14 cellular contexts compared by ENCODE assay signal in the genomic region with DNA sequence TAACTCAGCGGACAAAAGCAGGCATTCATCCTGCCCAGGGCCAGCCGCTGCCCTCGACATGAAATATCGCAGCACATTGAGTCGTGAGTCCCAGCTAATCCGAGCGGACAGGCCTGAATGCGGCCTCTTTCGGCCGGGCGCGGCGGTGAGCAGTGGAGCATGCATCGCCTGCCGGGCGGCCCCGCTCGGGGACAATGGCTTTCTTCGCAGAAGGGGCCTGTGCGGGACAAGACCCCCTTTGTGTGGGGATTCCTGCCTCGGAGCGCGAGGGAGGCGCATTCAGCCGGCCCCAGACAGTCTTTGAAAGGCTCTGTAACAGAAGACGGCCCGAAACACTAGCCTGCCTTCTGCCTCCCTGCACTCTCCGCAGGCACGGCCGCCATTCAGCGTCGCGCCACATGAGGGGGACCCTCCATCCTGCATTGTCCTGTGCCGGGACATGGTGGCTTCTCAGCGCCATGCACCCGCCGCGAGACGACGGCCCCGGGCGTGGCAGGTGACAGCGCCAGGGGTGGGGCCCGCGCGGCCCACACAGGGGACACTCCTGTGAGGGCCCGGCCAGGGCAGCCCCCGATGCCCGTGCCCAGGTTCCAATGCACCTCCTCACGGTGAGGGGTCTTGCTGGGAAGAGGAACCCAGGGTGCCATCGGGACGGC. TPM values are rescaled to one million over a fixed set of nuclear protein-coding genes. Genes with fewer than 3 reads are reported as not detected.
DNase-seq lines count a peak whose midpoint lies in the region; ATAC-seq, FAIRE-seq and TF ChIP-seq lines count a peak whose summit lies in the region.
"Had no signal": no experiment of that assay in that cellular context is flagged by ENCODE, and none has a peak within 500 bp of the region (broad histone marks: within the 10 kb centered on the region; RNA-seq: fewer than 3 reads in every experiment).

No MANE protein-coding gene starts in this region.

- H3K36me3 ChIP-seq in K562 (ENCODE audit: control insufficient read depth, insufficient read depth, low read length): no peaks in the 10 kb centered on the region
- H3K36me3 ChIP-seq in psoas muscle (ENCODE audit: insufficient read depth in 1 of 2, low read depth in 1 of 2): peaks cover 0 to 21% of the 10 kb centered on the region in 2 donors
- H3K36me3 ChIP-seq: MG63, neutrophil had no signal

- TF ChIP-seq EP300 in Ishikawa (IDR thresholded peaks at IDR 0.05; ENCODE audit: borderline replicate concordance) (no peak), K562 (IDR thresholded peaks at IDR 0.05; ENCODE audit: low read length) (no peak)

- in situ Hi-C loops in K562 (cut with MboI): no loop called here

- H3K27me3 ChIP-seq in K562 (ENCODE audit: control insufficient read depth in 2 of 2, insufficient read depth in 2 of 2, low read length in 2 of 2) (no peaks in the 10 kb centered on the region), layer of hippocampus (ENCODE audit: control insufficient read depth, insufficient read depth, low read length) (no peaks in the 10 kb centered on the region), psoas muscle (ENCODE audit: insufficient read depth in 3 of 3, low read length in 2 of 3) (no peaks in the 10 kb centered on the region)
- H3K27me3 ChIP-seq: MG63, neutrophil had no signal

- TF ChIP-seq CTCF in K562 (IDR thresholded peaks at IDR 0.05 in 2 of 3, conservative IDR thresholded peaks at IDR 0.05 in 1 of 3; ENCODE audit: insufficient read depth in 2 of 3, low read depth in 1 of 3, low read length in 3 of 3): no peak
- TF ChIP-seq CTCF in psoas muscle (IDR thresholded peaks at IDR 0.05): no peak

- no peak overlapping the region for H2AFZ ChIP-seq in K562 (ENCODE audit: low read depth, low read length)

- peaks cover 4% of the 10 kb centered on the region; the same call in 1 of the 2 replicates for H3K9me3 ChIP-seq in K562 (replicated peaks; ENCODE audit: control insufficient read depth, insufficient read depth, low read depth, low read length)
- no peaks in the 10 kb centered on the region for H3K9me3 ChIP-seq in psoas muscle
- H3K9me3 ChIP-seq: MG63, neutrophil had no signal

- H3K9me1 ChIP-seq in K562 (ENCODE audit: control insufficient read depth, insufficient read depth, low read length): no peaks in the 10 kb centered on the region

- WGBS in K562 (ENCODE audit: insufficient coverage, low coverage, missing lambda C conversion rate): 61% methylated on average over 51 of the region's 52 CpGs
- WGBS in psoas muscle, 3 donors: 88 to 91% (median 89%) methylated on average over 51 to 52 of the region's 52 CpGs

- H3K4me3 ChIP-seq in K562: no peak overlapping the region
- H3K4me3 ChIP-seq in psoas muscle: no peak overlapping the region
- H3K4me3 ChIP-seq: MG63 had no signal

- no peak for TF ChIP-seq POLR2A in K562 (conservative IDR thresholded peaks at IDR 0.05)

- no peak overlapping the region for H3K4me2 ChIP-seq in K562 (ENCODE audit: insufficient read depth, low read length)

- ATAC-seq in K562 (peak; percentile 13; the same call in 1 of the 3 replicates), psoas muscle (peak in 1 of 4 donors; percentile 8), HG03095 (IDR thresholded peaks at IDR 0.05; ENCODE audit: unreplicated experiment) (no peak), GM18909 (IDR thresholded peaks at IDR 0.05; ENCODE audit: poor library complexity, unreplicated experiment) (no peak)

- no peaks in the 10 kb centered on the region for H3K79me2 ChIP-seq in K562 (ENCODE audit: control insufficient read depth, insufficient read depth, low read length)

- POLR2A ChIA-PET in K562 (lab: Yijun Ruan, JAX): interaction anchor here (0.6 kb wide), 1 partner anchor 12 kb away, joined by 3 read pairs; no protein-coding TSS in a partner anchor

- no peaks in the 10 kb centered on the region for H4K20me1 ChIP-seq in K562 (replicated peaks; ENCODE audit: control insufficient read depth, insufficient read depth, low read length)

- no TSS peak for BruUV-seq in K562 (replicated peaks; lab: Mats Ljungman, UMichigan)

- CTCF ChIA-PET in K562 (lab: Yijun Ruan, JAX; ENCODE audit: low intra/inter-chr PET ratio): no interaction called here

- no peak for TF ChIP-seq RAD21 in Ishikawa (IDR thresholded peaks at IDR 0.05; ENCODE audit: low read depth)
- no peak for TF ChIP-seq RAD21 in K562 (CRISPR knock-in tag; conservative IDR thresholded peaks at IDR 0.05 in 1 of 2, IDR thresholded peaks at IDR 0.05 in 1 of 2)

- no peak overlapping the region for H3K9ac ChIP-seq in K562 (ENCODE audit: insufficient read depth in 1 of 2, low read depth in 2 of 2, low read length in 2 of 2)

- no peak for DNase-seq in K562 (ENCODE audit: extremely low read depth in 1 of 4, low spot score in 3 of 4)
- DNase-seq in psoas muscle: peak; percentile 7 to 40
- DNase-seq in cortex of kidney (lab: John Stamatoyannopoulos, UW): no peak
- no peak for DNase-seq in mucosa of gallbladder (ENCODE audit: low spot score)
- DNase-seq: activated CD4-positive, alpha-beta T cell treated with anti-CD3 and anti-CD28 coated beads, Interleukin-2, amount 50 U/mL, for 4 hours; AML-193; MG63; trophoblast cell had no signal

- intact Hi-C loops in K562 (cut with micrococcal nuclease) (no loop called here), psoas muscle (cut with DNase I) (no loop called here)

- H3K27ac ChIP-seq in K562 (ENCODE audit: extremely low read depth, low read depth, low read length): no peak overlapping the region
- peak overlapping the region; percentile 50 for H3K27ac ChIP-seq in layer of hippocampus (ENCODE audit: low read depth, low read length)
- H3K27ac ChIP-seq in psoas muscle: no peak overlapping the region
- H3K27ac ChIP-seq: epithelial cell of prostate, neutrophil had no signal

- H3K4me1 ChIP-seq in K562 (replicated peaks in 1 of 2; ENCODE audit: control insufficient read depth in 2 of 2, insufficient read depth in 2 of 2, low read length in 2 of 2): peaks cover 0 to 63% of the 10 kb centered on the region in 2 experiments; a peak in 2 of 5 replicates
- H3K4me1 ChIP-seq in psoas muscle: no peaks in the 10 kb centered on the region

- FAIRE-seq in K562 (lab: Jason Lieb, UNC): no peak

TF ChIP-seq in Ishikawa, 13 proteins besides CTCF, POLR2A, EP300 and RAD21 (continues in another document):
- TF ChIP-seq YY1 (IDR thresholded peaks at IDR 0.05; ENCODE audit: low read depth) (no peak), ZBTB7A (IDR thresholded peaks at IDR 0.05; ENCODE audit: low read depth) (peak; percentile 57; the same call in 1 of the 2 replicates)

TF ChIP-seq in K562, 482 proteins besides CTCF, POLR2A, EP300 and RAD21:
- TF ChIP-seq SRSF1 (IDR thresholded peaks at IDR 0.05; ENCODE audit: low read depth, low read length) (no peak), HDAC3 (IDR thresholded peaks at IDR 0.05; ENCODE audit: borderline replicate concordance, partially characterized antibody) (no peak), POLR2G (IDR thresholded peaks at IDR 0.05; ENCODE audit: low read depth, low read length) (0 out of 2 replicates have a peak, but pooled peaks have one; percentile 36)

RNA-seq across cellular contexts. Expression of gene EXD3, which starts 52.0 kb away (rescaled TPM):
- 17.3 and 38.8 TPM in 2 replicates for total RNA-seq in K562 (2011; cell fraction: chromatin; rRNA removed; ENCODE audit: low replicate concordance)
- total RNA-seq in K562 (2011; cell fraction: nucleolus; rRNA removed): 26.5 and 29.7 TPM in 2 replicates
- 17.2 and 17.5 TPM in 2 replicates for total RNA-seq in K562 (2011; cell fraction: nucleoplasm; rRNA removed)
- total RNA-seq in K562 (2014; rRNA removed) (6.5 and 6.7 TPM in 2 replicates), K562 (2014; rRNA removed; fragmentation: Illumina TruSeq; extraction: Trizol) (1.3 and 1.5 TPM in 2 replicates), K562 (2015; rRNA removed; fragmentation: Illumina TruSeq; extraction: Trizol) (3.3 and 3.4 TPM in 2 replicates), K562 (2021) (11.7 and 12.5 TPM in 2 replicates), psoas muscle (10 to 100 TPM in 2 of 4 donors, 1 to 10 TPM in 2; 6.7 to 11.2 (median 9.7) TPM), mucosa of gallbladder (47.6 TPM)
- polyA plus RNA-seq in K562 (2011; rRNA removed) (3.9 and 8.0 TPM in 2 replicates), K562 (2014; fragmentation: Illumina TruSeq; extraction: Trizol) (5.6 and 8.5 TPM in 2 replicates), K562 (2014; fragmentation: Nextera tagmentation; extraction: Ambion mirVana) (under 1 TPM; 0.29 to 0.35 TPM), K562 (2014; rRNA removed) (8.6 and 10.2 TPM in 2 replicates), psoas muscle (1 to 10 TPM; 5.7 to 9.9 (median 7.2) TPM)
- 5.1 and 8.7 TPM in 2 replicates for polyA plus RNA-seq in K562 (2011; cell fraction: cytosol; rRNA removed)
- polyA plus RNA-seq in K562 (2011; cell fraction: nucleus; rRNA removed): 60.2 and 73.6 TPM in 2 replicates
- 7.9 and 18.3 TPM in 2 replicates for polyA plus RNA-seq in K562 (2012)
- 2.0 and 3.0 TPM in 2 replicates for polyA minus RNA-seq in K562 (2011; rRNA and poly(A)+ RNA removed)
- 2.3 and 5.6 TPM in 2 replicates for polyA minus RNA-seq in K562 (2011; cell fraction: cytosol; rRNA and poly(A)+ RNA removed)
- polyA minus RNA-seq in K562 (2011; cell fraction: nucleus; rRNA and poly(A)+ RNA removed): 6.2 and 8.9 TPM in 2 replicates

RNA-seq across cellular contexts. Expression of gene NOXA1, which starts 52.2 kb away (rescaled TPM):
- total RNA-seq in K562 (2011; cell fraction: chromatin; rRNA removed; ENCODE audit: low replicate concordance): 0.25 and 0.97 TPM in 2 replicates
- total RNA-seq in K562 (2011; cell fraction: nucleolus; rRNA removed): 1.6 and 1.8 TPM in 2 replicates
- total RNA-seq in K562 (2011; cell fraction: nucleoplasm; rRNA removed): 0.69 and 0.88 TPM in 2 replicates
- 0.33 and 0.50 TPM in 2 replicates for total RNA-seq in K562 (2014; rRNA removed)
- total RNA-seq in K562 (2014; rRNA removed; fragmentation: Illumina TruSeq; extraction: Trizol): not detected in 2 replicates
- 0.07 TPM in 1 of 2 replicates, not detected in the other for total RNA-seq in K562 (2015; rRNA removed; fragmentation: Illumina TruSeq; extraction: Trizol)
- 0.63 and 1.2 TPM in 2 replicates for total RNA-seq in K562 (2021)
- polyA plus RNA-seq in K562 (2011; rRNA removed): 0.11 and 0.22 TPM in 2 replicates
- 0.13 and 0.36 TPM in 2 replicates for polyA plus RNA-seq in K562 (2011; cell fraction: cytosol; rRNA removed)
- 2.8 and 4.7 TPM in 2 replicates for polyA plus RNA-seq in K562 (2011; cell fraction: nucleus; rRNA removed)
- polyA plus RNA-seq in K562 (2012): 0.34 and 2.4 TPM in 2 replicates
- not detected in 2 replicates for polyA plus RNA-seq in K562 (2014; fragmentation: Illumina TruSeq; extraction: Trizol)
- polyA plus RNA-seq in K562 (2014; fragmentation: Nextera tagmentation; extraction: Ambion mirVana): not detected
- 0.20 and 0.50 TPM in 2 replicates for polyA plus RNA-seq in K562 (2014; rRNA removed)
- polyA minus RNA-seq in K562 (2011; rRNA and poly(A)+ RNA removed): not detected in 2 replicates
- not detected in 2 replicates for polyA minus RNA-seq in K562 (2011; cell fraction: cytosol; rRNA and poly(A)+ RNA removed)
- 0.81 and 1.00 TPM in 2 replicates for polyA minus RNA-seq in K562 (2011; cell fraction: nucleus; rRNA and poly(A)+ RNA removed)
- 1 to 10 TPM in 3 of 4 donors, under 1 TPM in 1; 0.62 to 5.1 (median 2.5) TPM for total RNA-seq in psoas muscle
- polyA plus RNA-seq in psoas muscle: 1 to 10 TPM in 1 of 3 donors, under 1 TPM in 2; 0.43 to 1.0 (median 0.83) TPM
- total RNA-seq in mucosa of gallbladder: 36.7 TPM

Comparison
In these comparisons a context has a peak if more than half of its experiments do, and no peak if none do; other contexts are left out.
1. DNase-seq: peak in psoas muscle (2 of 2); none in K562 (0 of 4), cortex of kidney (single experiment) and mucosa of gallbladder (single experiment).